35 cellular contexts compared by ENCODE assay signal in the genomic region with DNA sequence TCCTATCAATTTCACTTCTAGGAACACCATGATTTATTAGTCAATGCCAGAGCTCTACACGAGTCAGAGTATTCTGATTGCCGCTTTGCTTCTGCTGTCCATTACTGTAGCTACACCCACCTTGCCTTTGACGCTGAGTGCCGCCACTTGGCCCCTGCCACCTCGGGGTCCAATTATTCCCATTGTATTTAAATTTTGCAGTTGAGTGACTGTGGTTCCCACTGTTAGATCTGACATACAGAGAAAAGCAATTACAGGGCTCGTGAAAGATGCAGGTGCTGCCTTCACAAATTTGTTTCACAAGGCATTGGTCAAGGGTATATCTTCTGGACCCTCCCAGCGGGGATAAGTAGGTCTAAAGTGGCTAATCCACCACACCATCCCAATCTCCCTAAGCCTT.
DNase-seq lines count a peak whose midpoint lies in the region; FAIRE-seq and TF ChIP-seq lines count a peak whose summit lies in the region.
"Had no signal": no experiment of that assay in that cellular context is flagged by ENCODE, and none has a peak within 500 bp of the region (broad histone marks: within the 10 kb centered on the region; RNA-seq: fewer than 3 reads in every experiment).

No MANE protein-coding gene starts in this region.

- H3K4me1 ChIP-seq in HEK293 (ENCODE audit: control insufficient read depth, insufficient read depth, low read length): no peaks in the 10 kb centered on the region
- H3K4me1 ChIP-seq in endodermal cell (ENCODE audit: control insufficient read depth, insufficient read depth, low read length): no peaks in the 10 kb centered on the region
- H3K4me1 ChIP-seq in spleen: no peaks in the 10 kb centered on the region
- H3K4me1 ChIP-seq: A549; BE2C; BLaER1; BLaER1 treated with 17β-estradiol and CSF1 and Interleukin-3, amounts not matched to agents 10 nM and 100 nM; Caco-2 had no signal

- DNase-seq in coronary artery (ENCODE audit: low spot score): peak; percentile 16
- peak; percentile 11 for DNase-seq in endodermal cell
- DNase-seq in activated CD4-positive, alpha-beta T cell treated with anti-CD3 and anti-CD28 coated beads, Interleukin-2, amount 10 ng/mL, durations not matched to agents 24 days and 14 days: no peak
- DNase-seq in spleen: no peak
- DNase-seq in GM19239 (ENCODE audit: insufficient read length, low spot score): no peak
- DNase-seq: 8988T; ACHN; AML-193; BE2C; C1 segment of cervical spinal cord; Caco-2; Calu3; CD4-positive, alpha-beta memory T cell; CD4-positive, alpha-beta T cell; CD4-positive, CD25-positive, alpha-beta regulatory T cell; CD8-positive, alpha-beta memory T cell; CD8-positive, alpha-beta T cell; COR-L47; DMS 273 treated with DMSO at 0.1 percent for 48 hours; DMS153; DMS53; DMS79; DMS79 treated with DMSO at 0.1 percent for 48 hours; DND-41; EL had no signal

- peaks cover 8% of the 10 kb centered on the region for H3K36me3 Mint-ChIP-seq in endodermal cell (ENCODE audit: low read depth)
- no peaks in the 10 kb centered on the region for H3K36me3 Mint-ChIP-seq in activated CD4-positive, alpha-beta T cell treated with anti-CD3 and anti-CD28 coated beads, Interleukin-2, amount 10 ng/mL, durations not matched to agents 24 days and 14 days (ENCODE audit: low read depth)
- H3K36me3 Mint-ChIP-seq: CD14-positive monocyte; CD4-positive, CD25-positive, alpha-beta regulatory T cell; CD8-positive, alpha-beta T cell had no signal

- no peak overlapping the region for H3K4me3 ChIP-seq in HEK293 (ENCODE audit: low read depth, low read length)
- H3K4me3 ChIP-seq in coronary artery: no peak overlapping the region
- no peak overlapping the region for H3K4me3 ChIP-seq in endodermal cell (ENCODE audit: low read length)
- H3K4me3 ChIP-seq in spleen: no peak overlapping the region
- H3K4me3 ChIP-seq: A549; BLaER1; BLaER1 treated with 17β-estradiol and CSF1 and Interleukin-3, amounts not matched to agents 10 nM and 100 nM had no signal

- intact Hi-C loops in activated CD4-positive, alpha-beta T cell treated with anti-CD3 and anti-CD28 coated beads, Interleukin-2, amount 10 ng/mL, durations not matched to agents 24 days and 14 days (cut with micrococcal nuclease): no loop called here
- intact Hi-C loops in spleen (cut with DNase I; ENCODE audit: low total_unique reads): no loop called here

- H3K36me3 ChIP-seq in HEK293 (ENCODE audit: control insufficient read depth in 2 of 2, insufficient read depth in 1 of 2, low read length in 2 of 2): no peaks in the 10 kb centered on the region
- H3K36me3 ChIP-seq in endodermal cell (ENCODE audit: control insufficient read depth, insufficient read depth, low read length): no peaks in the 10 kb centered on the region
- H3K36me3 ChIP-seq in spleen: no peaks in the 10 kb centered on the region
- H3K36me3 ChIP-seq: BE2C, BLaER1 had no signal

- no peak for TF ChIP-seq CTCF in HEK293 (tag by site-specific recombination; IDR thresholded peaks at IDR 0.05)
- no peak for TF ChIP-seq CTCF in coronary artery (IDR thresholded peaks at IDR 0.05)
- no peak for TF ChIP-seq CTCF in endodermal cell (conservative IDR thresholded peaks at IDR 0.05)
- no peak for TF ChIP-seq CTCF in spleen (IDR thresholded peaks at IDR 0.05 in 8 of 11, conservative IDR thresholded peaks at IDR 0.05 in 3 of 11)

- H3K9me3 Mint-ChIP-seq in endodermal cell: peaks cover 35% of the 10 kb centered on the region
- peaks cover 21% of the 10 kb centered on the region for H3K9me3 Mint-ChIP-seq in activated CD4-positive, alpha-beta T cell treated with anti-CD3 and anti-CD28 coated beads, Interleukin-2, amount 10 ng/mL, durations not matched to agents 24 days and 14 days

- H3K27ac Mint-ChIP-seq in endodermal cell: no peak overlapping the region
- no peak overlapping the region for H3K27ac Mint-ChIP-seq in activated CD4-positive, alpha-beta T cell treated with anti-CD3 and anti-CD28 coated beads, Interleukin-2, amount 10 ng/mL, durations not matched to agents 24 days and 14 days
- H3K27ac Mint-ChIP-seq: B cell; CD4-positive, alpha-beta T cell; CD4-positive, CD25-positive, alpha-beta regulatory T cell; CD8-positive, alpha-beta T cell had no signal

- H3K9me3 ChIP-seq in HEK293 (ENCODE audit: control insufficient read depth, insufficient read depth, low read depth, low read length) (peaks cover 2% of the 10 kb centered on the region), endodermal cell (ENCODE audit: control insufficient read depth, low read length) (peaks cover 25% of the 10 kb centered on the region), spleen (peaks cover 0 to 35% (median 31%) of the 10 kb centered on the region in 8 donors)

- CTCF ChIA-PET in HEK293 (lab: Yijun Ruan, JAX): interaction anchor here (1.5 kb wide), 1 partner anchor 11 kb away, joined by 4 read pairs; no protein-coding TSS in a partner anchor

- H3K9ac ChIP-seq in endodermal cell (ENCODE audit: extremely low read depth, low read length, poor library complexity, severe bottlenecking): no peak overlapping the region
- H3K9ac ChIP-seq: BLaER1; BLaER1 treated with 17β-estradiol and CSF1 and Interleukin-3, amounts not matched to agents 10 nM and 100 nM had no signal

- no peaks in the 10 kb centered on the region for H3K27me3 ChIP-seq in endodermal cell (ENCODE audit: control insufficient read depth, insufficient read depth, low read length, poor library complexity, severe bottlenecking)
- peaks cover 0 to 34% (median 0%) of the 10 kb centered on the region in 7 donors for H3K27me3 ChIP-seq in spleen (replicated peaks in 1 of 7)
- H3K27me3 ChIP-seq: BE2C; BLaER1; BLaER1 treated with 17β-estradiol and CSF1 and Interleukin-3, amounts not matched to agents 10 nM and 100 nM had no signal

- no peaks in the 10 kb centered on the region for H3K27me3 Mint-ChIP-seq in endodermal cell (ENCODE audit: insufficient read depth)
- H3K27me3 Mint-ChIP-seq in activated CD4-positive, alpha-beta T cell treated with anti-CD3 and anti-CD28 coated beads, Interleukin-2, amount 10 ng/mL, durations not matched to agents 24 days and 14 days: no peaks in the 10 kb centered on the region
- H3K27me3 Mint-ChIP-seq: CD4-positive, alpha-beta T cell had no signal

- H3K27ac ChIP-seq in HEK293 (ENCODE audit: extremely low read depth, low read depth, low read length): no peak overlapping the region
- no peak overlapping the region for H3K27ac ChIP-seq in coronary artery
- H3K27ac ChIP-seq in endodermal cell (ENCODE audit: low read depth, low read length): no peak overlapping the region
- H3K27ac ChIP-seq in spleen: no peak overlapping the region
- H3K27ac ChIP-seq: 22Rv1; A549; BLaER1; BLaER1 treated with 17β-estradiol and CSF1 and Interleukin-3, amounts not matched to agents 10 nM and 100 nM; C4-2B had no signal

- H3K4me3 Mint-ChIP-seq in endodermal cell: no peak overlapping the region
- no peak overlapping the region for H3K4me3 Mint-ChIP-seq in activated CD4-positive, alpha-beta T cell treated with anti-CD3 and anti-CD28 coated beads, Interleukin-2, amount 10 ng/mL, durations not matched to agents 24 days and 14 days
- H3K4me3 Mint-ChIP-seq: B cell; CD14-positive monocyte; CD4-positive, alpha-beta memory T cell; CD4-positive, alpha-beta T cell; CD4-positive, CD25-positive, alpha-beta regulatory T cell; CD8-positive, alpha-beta memory T cell; CD8-positive, alpha-beta T cell had no signal

- TF ChIP-seq POLR2A in spleen (IDR thresholded peaks at IDR 0.05): no peak

- FAIRE-seq in GM19239 (lab: Jason Lieb, UNC): no peak
- FAIRE-seq: A204.1, A549, D721Med had no signal

- H3K4me1 Mint-ChIP-seq in endodermal cell: no peaks in the 10 kb centered on the region
- no peaks in the 10 kb centered on the region for H3K4me1 Mint-ChIP-seq in activated CD4-positive, alpha-beta T cell treated with anti-CD3 and anti-CD28 coated beads, Interleukin-2, amount 10 ng/mL, durations not matched to agents 24 days and 14 days
- H3K4me1 Mint-ChIP-seq: B cell; CD14-positive monocyte; CD4-positive, alpha-beta memory T cell; CD4-positive, CD25-positive, alpha-beta regulatory T cell; CD8-positive, alpha-beta memory T cell had no signal

- 95 to 98% methylated on average over 6 to 7 of the region's 7 CpGs for WGBS in endodermal cell (ENCODE audit: insufficient coverage in 1 of 2, insufficient read length in 1 of 2), 2 experiments
- 87 to 95% (median 92%) methylated on average over 7 of the region's 7 CpGs for WGBS in spleen, 5 donors

- POLR2A ChIA-PET in HEK293 (lab: Yijun Ruan, JAX): no interaction called here

TF ChIP-seq in HEK293, 187 proteins besides CTCF, POLR2A, EP300 and RAD21:
- TF ChIP-seq ZNF114 (tag by site-specific recombination; IDR thresholded peaks at IDR 0.05): no peak
- TF ChIP-seq ZNF621 (tag by site-specific recombination; IDR thresholded peaks at IDR 0.05): no peak
- TF ChIP-seq ZNF302 (tag by site-specific recombination; IDR thresholded peaks at IDR 0.05; ENCODE audit: low read depth): peak; percentile 96

Comparison
In these comparisons a context has a peak if more than half of its experiments do, and no peak if none do; other contexts are left out.
1. DNase-seq: peak in coronary artery (single experiment) and endodermal cell (single experiment); none in activated CD4-positive, alpha-beta T cell treated with anti-CD3 and anti-CD28 coated beads, Interleukin-2, amount 10 ng/mL, durations not matched to agents 24 days and 14 days (single experiment), spleen (single experiment) and GM19239 (single experiment).